31 cellular contexts compared by ENCODE assay signal in genomic region chr11:120448240-120448639, GRCh38.
"Had no signal": no experiment of that assay in that cellular context is flagged by ENCODE, and none has a peak within 500 bp of the region (broad histone marks: within the 10 kb centered on the region; RNA-seq: fewer than 3 reads in every experiment).

No MANE protein-coding gene starts in this region.

- H3K4me2 ChIP-seq: neural progenitor cell, smooth muscle cell had no signal

- H3K79me2 ChIP-seq: parathyroid adenoma had no signal

- H3K9me3 Mint-ChIP-seq: natural killer cell; nephron; neural progenitor cell; stimulated activated memory B cell treated with anti-CD40 and anti-IgM and Interleukin-4, amounts not matched to agents 10 μg/mL and 1 μg/mL and 100 μg/mL, for 72 hours; stimulated activated naive CD8-positive, alpha-beta T cell treated with anti-CD3 and anti-CD28 coated beads, Interleukin-15, amount 100 ng/mL, for 72 hours; type B pancreatic cell had no signal

- H3K4me3 Mint-ChIP-seq: natural killer cell; nephron; neural progenitor cell; stimulated activated memory B cell treated with anti-CD40 and anti-IgM and Interleukin-4, amounts not matched to agents 10 μg/mL and 1 μg/mL and 100 μg/mL, for 72 hours; stimulated activated naive CD8-positive, alpha-beta T cell treated with anti-CD3 and anti-CD28 coated beads, Interleukin-15, amount 100 ng/mL, for 72 hours; type B pancreatic cell had no signal

- H3K36me3 ChIP-seq: ovary, uterus had no signal

- ATAC-seq: natural killer cell; psoas muscle; right cardiac atrium; sciatic nerve; stimulated activated memory B cell treated with anti-CD40 and anti-IgM and Interleukin-4, amounts not matched to agents 10 μg/mL and 1 μg/mL and 100 μg/mL, for 72 hours; stimulated activated naive CD8-positive, alpha-beta T cell treated with anti-CD3 and anti-CD28 coated beads, Interleukin-15, amount 100 ng/mL, for 72 hours; stimulated activated naive CD8-positive, alpha-beta T cell treated with anti-CD3 and anti-CD28 coated beads, Interleukin-15, Interleukin-2, amounts not matched to agents 100 U/mL and 50 U/mL, for 24 hours; upper lobe of right lung had no signal

- H3K4me1 ChIP-seq: neural progenitor cell, parathyroid adenoma, psoas muscle, spleen, suprapubic skin, testis, tibial artery, transverse colon, upper lobe of right lung, uterus had no signal

- H2AFZ ChIP-seq: neural progenitor cell, parathyroid adenoma had no signal

- DNase-seq: natural killer cell; occipital lobe; ovary; posterior cingulate gyrus; psoas muscle; right cardiac atrium; spleen; stimulated activated CD4-positive, alpha-beta T cell treated with anti-CD3 and anti-CD28 coated beads, Interleukin-12 subunit alpha, Interleukin-12 subunit beta, amount 100 ng/mL, for 4 hours; stimulated activated CD4-positive, alpha-beta T cell treated with anti-CD3 and anti-CD28 coated beads, Interleukin-1b, Interleukin-23, amount 100 ng/mL, for 48 hours; stimulated activated CD4-positive, alpha-beta T cell treated with anti-CD3 and anti-CD28 coated beads, Interleukin-4, amount 100 ng/mL, for 1 hour; stimulated activated CD4-positive, alpha-beta T cell treated with anti-CD3 and anti-CD28 coated beads, Interleukin-4, amount 100 ng/mL, for 4 hours; stimulated activated CD8-positive, alpha-beta memory T cell treated with anti-CD3 and anti-CD28 coated beads, Interleukin-4, amount 100 ng/mL, for 48 hours; stimulated activated naive CD4-positive, alpha-beta T cell; stimulated activated naive CD8-positive, alpha-beta T cell treated with anti-CD3 and anti-CD28 coated beads, Interleukin-15, amount 100 ng/mL, for 72 hours; stimulated activated naive CD8-positive, alpha-beta T cell treated with anti-CD3 and anti-CD28 coated beads, Interleukin-15, Interleukin-2, amounts not matched to agents 100 U/mL and 50 U/mL, for 24 hours; substantia nigra; testis; tibial artery; transverse colon; upper lobe of right lung; uterus had no signal

- H3K9ac ChIP-seq: neural progenitor cell, parathyroid adenoma had no signal

- H3K9me3 ChIP-seq: ovary, psoas muscle, spleen, suprapubic skin, testis, tibial artery, transverse colon, upper lobe of right lung, uterus had no signal

- H3K27ac Mint-ChIP-seq: natural killer cell; nephron; progenitor cell of endocrine pancreas; stimulated activated memory B cell treated with anti-CD40 and anti-IgM and Interleukin-4, amounts not matched to agents 10 μg/mL and 1 μg/mL and 100 μg/mL, for 72 hours; stimulated activated naive CD8-positive, alpha-beta T cell treated with anti-CD3 and anti-CD28 coated beads, Interleukin-15, amount 100 ng/mL, for 72 hours; type B pancreatic cell had no signal

- H3K27me3 Mint-ChIP-seq: progenitor cell of endocrine pancreas; stimulated activated memory B cell treated with anti-CD40 and anti-IgM and Interleukin-4, amounts not matched to agents 10 μg/mL and 1 μg/mL and 100 μg/mL, for 72 hours; stimulated activated naive CD8-positive, alpha-beta T cell treated with anti-CD3 and anti-CD28 coated beads, Interleukin-15, amount 100 ng/mL, for 72 hours; type B pancreatic cell had no signal

- H3K27me3 ChIP-seq: neural progenitor cell, ovary, spleen, suprapubic skin, testis, tibial artery, transverse colon, upper lobe of right lung, uterus had no signal

- H3K4me3 ChIP-seq: neural progenitor cell, ovary, psoas muscle, skin epidermis, smooth muscle cell, spleen, suprapubic skin, testis, tibial artery, transverse colon, upper lobe of right lung, uterus had no signal

- H3K27ac ChIP-seq: neural progenitor cell, ovary, parathyroid adenoma, psoas muscle, skin epidermis, spleen, suprapubic skin, testis, tibial artery, transverse colon, upper lobe of right lung, uterus had no signal

- H3K4me1 Mint-ChIP-seq: nephron; stimulated activated memory B cell treated with anti-CD40 and anti-IgM and Interleukin-4, amounts not matched to agents 10 μg/mL and 1 μg/mL and 100 μg/mL, for 72 hours; stimulated activated naive CD8-positive, alpha-beta T cell treated with anti-CD3 and anti-CD28 coated beads, Interleukin-15, amount 100 ng/mL, for 72 hours had no signal
